ENCODE assay signal across 18 cellular contexts in the genomic region with DNA sequence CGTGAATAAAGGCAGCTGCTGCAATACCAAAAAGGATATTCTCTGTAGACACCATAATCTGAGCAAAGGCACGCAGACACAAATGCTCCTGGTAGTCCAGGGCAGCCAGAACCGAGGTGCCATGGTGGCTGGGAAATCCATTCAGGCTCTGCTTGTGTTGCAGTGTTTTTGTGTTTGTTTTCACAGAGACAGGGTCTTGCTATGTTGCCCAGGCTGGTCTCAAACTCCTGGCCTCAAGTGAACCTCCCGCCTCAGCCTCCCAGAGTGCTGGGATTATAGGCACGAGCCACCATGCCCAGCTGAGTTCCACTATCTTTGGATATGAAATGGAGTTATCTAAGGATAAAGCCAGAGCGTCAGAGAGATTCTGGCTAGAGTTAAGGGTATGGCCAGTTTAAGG.
"Had no signal": no experiment of that assay in that cellular context is flagged by ENCODE, and none has a peak within 500 bp of the region (broad histone marks: within the 10 kb centered on the region; RNA-seq: fewer than 3 reads in every experiment).

No MANE protein-coding gene starts in this region.

- H3K27ac Mint-ChIP-seq: dendritic cell treated with granulocyte-macrophage colony-stimulating factor and Interleukin-4, amounts not matched to agents 40 ng/mL and 50 ng/mL, for 4 days; effector memory CD8-positive, alpha-beta T cell; type B pancreatic cell had no signal

- H3K27me3 ChIP-seq: esophagus muscularis mucosa, gastrocnemius medialis, heart right ventricle, neutrophil, right atrium auricular region, suprapubic skin, thyroid gland, uterus had no signal

- H3K27ac ChIP-seq: esophagus muscularis mucosa, gastrocnemius medialis, heart right ventricle, neutrophil, right atrium auricular region, suprapubic skin, thyroid gland, uterus had no signal

- H3K4me3 Mint-ChIP-seq: dendritic cell treated with granulocyte-macrophage colony-stimulating factor and Interleukin-4, amounts not matched to agents 40 ng/mL and 50 ng/mL, for 4 days; effector memory CD8-positive, alpha-beta T cell; naive B cell; type B pancreatic cell had no signal

- H3K9me3 ChIP-seq: esophagus muscularis mucosa, gastrocnemius medialis, heart right ventricle, neutrophil, right atrium auricular region, suprapubic skin, thyroid gland, uterus had no signal

- H3K4me3 ChIP-seq: esophagus muscularis mucosa, gastrocnemius medialis, heart right ventricle, right atrium auricular region, suprapubic skin, thyroid gland, uterus had no signal

- H3K4me1 Mint-ChIP-seq: naive B cell had no signal

- H3K27me3 Mint-ChIP-seq: dendritic cell treated with granulocyte-macrophage colony-stimulating factor and Interleukin-4, amounts not matched to agents 40 ng/mL and 50 ng/mL, for 4 days; effector memory CD8-positive, alpha-beta T cell; naive B cell; type B pancreatic cell had no signal

- DNase-seq: effector memory CD8-positive, alpha-beta T cell; gastrocnemius medialis; heart right ventricle; hypothalamus; kidney glomerular epithelial cell; mesendoderm; naive B cell; small intestine; stimulated activated CD4-positive, alpha-beta T cell treated with anti-CD3 and anti-CD28 coated beads, Interleukin-12 subunit alpha, Interleukin-12 subunit beta, amount 100 ng/mL, for 4 hours; stimulated activated naive CD8-positive, alpha-beta T cell treated with anti-CD3 and anti-CD28 coated beads, Interleukin-15, Interleukin-2, amounts not matched to agents 100 U/mL and 50 U/mL, for 24 hours; thyroid gland; uterus had no signal

- ATAC-seq: effector memory CD8-positive, alpha-beta T cell; heart right ventricle; stimulated activated naive CD8-positive, alpha-beta T cell treated with anti-CD3 and anti-CD28 coated beads, Interleukin-15, Interleukin-2, amounts not matched to agents 100 U/mL and 50 U/mL, for 24 hours had no signal

- H3K4me1 ChIP-seq: esophagus muscularis mucosa, gastrocnemius medialis, heart right ventricle, right atrium auricular region, suprapubic skin, thyroid gland, uterus had no signal

- H3K36me3 ChIP-seq: uterus had no signal

- H3K9me3 Mint-ChIP-seq: dendritic cell treated with granulocyte-macrophage colony-stimulating factor and Interleukin-4, amounts not matched to agents 40 ng/mL and 50 ng/mL, for 4 days; effector memory CD8-positive, alpha-beta T cell; naive B cell; type B pancreatic cell had no signal
